In genomic region chr6:44667226-44667625, GRCh38 we compare ENCODE assay signal across 11 cellular contexts.
DNase-seq lines count a peak whose midpoint lies in the region; ATAC-seq and TF ChIP-seq lines count a peak whose summit lies in the region.
"Had no signal": no experiment of that assay in that cellular context is flagged by ENCODE, and none has a peak within 500 bp of the region (broad histone marks: within the 10 kb centered on the region; RNA-seq: fewer than 3 reads in every experiment).

No MANE protein-coding gene starts in this region.

- H3K27ac ChIP-seq in PC-9 (no peak overlapping the region), trophoblast cell (ENCODE audit: low read depth, low read length) (peak overlapping the region; percentile 97), dorsolateral prefrontal cortex (no peak overlapping the region)
- H3K27ac ChIP-seq: KMS-11 had no signal

- ATAC-seq in HG02870 (IDR thresholded peaks at IDR 0.05; ENCODE audit: unreplicated experiment), result no peak

- no peaks in the 10 kb centered on the region for H3K27me3 ChIP-seq in PC-9 (ENCODE audit: insufficient read depth, low read depth)
- H3K27me3 ChIP-seq in trophoblast cell (ENCODE audit: insufficient read depth, low read length), result no peaks in the 10 kb centered on the region
- peaks cover 0 to 7% (median 0%) of the 10 kb centered on the region in 45 donors for H3K27me3 ChIP-seq in dorsolateral prefrontal cortex

- H3K14ac ChIP-seq in trophoblast cell (ENCODE audit: low read length), result peak overlapping the region; percentile 90

- intact Hi-C loops in PC-9 (cut with micrococcal nuclease; ENCODE audit: unreplicated experiment), result no loop called here
- intact Hi-C loops in dorsolateral prefrontal cortex (cut with DNase I), result no loop called here

- no peak overlapping the region for H3K9ac ChIP-seq in trophoblast cell (ENCODE audit: low read length)
- H3K9ac ChIP-seq: KMS-11 had no signal

- DNase-seq in EH (ENCODE audit: low read depth), result peak; percentile 98
- DNase-seq in PC-9, result peak; percentile 55 to 65
- DNase-seq in fibroblast of gingiva (ENCODE audit: low read depth), result peak; percentile 86
- DNase-seq in trophoblast cell, result peak in 1 of 2 donors; percentile 81
- no peak for DNase-seq in dorsolateral prefrontal cortex
- DNase-seq in nucleus accumbens (lab: John Stamatoyannopoulos, UW), result no peak
- no peak for DNase-seq in T-helper 1 cell
- DNase-seq: naive B cell, NCI-H748 treated with DMSO at 0.1 percent for 48 hours had no signal

- H3K4me1 ChIP-seq in PC-9 (replicated peaks; ENCODE audit: insufficient read depth) (peaks cover 26% of the 10 kb centered on the region), trophoblast cell (ENCODE audit: control insufficient read depth in 1 of 2, insufficient read depth in 2 of 2, low read length in 2 of 2) (peaks cover 57 to 58% of the 10 kb centered on the region in 2 experiments)

- H3K36me3 ChIP-seq in PC-9 (ENCODE audit: low read depth) (no peaks in the 10 kb centered on the region), trophoblast cell (ENCODE audit: control insufficient read depth in 1 of 2, insufficient read depth in 2 of 2, low read length in 2 of 2) (no peaks in the 10 kb centered on the region)

- no peaks in the 10 kb centered on the region for H3K9me2 ChIP-seq in PC-9 (ENCODE audit: insufficient read depth)

- H4K20me1 ChIP-seq in PC-9 (ENCODE audit: insufficient read depth), result no peaks in the 10 kb centered on the region

- no peak overlapping the region for H3K23ac ChIP-seq in trophoblast cell (ENCODE audit: low read length)

- H2AK5ac ChIP-seq in trophoblast cell (ENCODE audit: low read length), result no peak overlapping the region

- H3K79me2 ChIP-seq in PC-9 (ENCODE audit: low read depth) (no peaks in the 10 kb centered on the region), trophoblast cell (ENCODE audit: control insufficient read depth, insufficient read depth, low read length, poor library complexity) (peaks cover 11% of the 10 kb centered on the region)

- peak overlapping the region; percentile 98 for H2BK12ac ChIP-seq in trophoblast cell (ENCODE audit: low read length)

- no CpG with 5 or more reads among the region's 3 CpGs for WGBS in trophoblast cell (ENCODE audit: extremely low coverage, insufficient coverage, insufficient read length)

- peak overlapping the region; percentile 94 for H2BK120ac ChIP-seq in trophoblast cell (ENCODE audit: insufficient read depth, low read length, poor library complexity)

- peaks cover 6% of the 10 kb centered on the region; the same call in 1 of the 2 replicates for H3F3A ChIP-seq in PC-9 (ENCODE audit: insufficient read depth, low read depth)

- no peak overlapping the region for H4K8ac ChIP-seq in trophoblast cell (ENCODE audit: low read depth, low read length)

- POLR2A ChIA-PET in PC-9 (lab: Charles Lee; ENCODE audit: unreplicated experiment), result interaction anchor here (0.5 to 0.6 kb wide), 2 partner anchors 31 to 241 kb away, joined by 3 read pairs; no protein-coding TSS in a partner anchor

- no TSS peak for BruUV-seq in PC-9 (replicated peaks; lab: Mats Ljungman, UMichigan)

- H2BK5ac ChIP-seq in trophoblast cell (ENCODE audit: low read depth, low read length, poor library complexity), result peak overlapping the region; percentile 93

- CTCF ChIA-PET in PC-9 (lab: Charles Lee), result no interaction called here

- H2AFZ ChIP-seq in PC-9 (no peak overlapping the region), trophoblast cell (ENCODE audit: insufficient read depth, low read length, poor library complexity) (no peak overlapping the region)

- H3K4me3 ChIP-seq in PC-9 (no peak overlapping the region), trophoblast cell (ENCODE audit: low read depth, low read length) (no peak overlapping the region), dorsolateral prefrontal cortex (no peak overlapping the region)

- no peak overlapping the region for H4K12ac ChIP-seq in trophoblast cell (ENCODE audit: low read depth, low read length)

- no peak overlapping the region for H3K4me2 ChIP-seq in PC-9
- peak overlapping the region; percentile 47 for H3K4me2 ChIP-seq in trophoblast cell (ENCODE audit: low read length)
- H3K4me2 ChIP-seq: KMS-11 had no signal

- peaks cover 55% of the 10 kb centered on the region for H3K79me1 ChIP-seq in trophoblast cell (ENCODE audit: low read length)

- H3K18ac ChIP-seq in trophoblast cell (ENCODE audit: low read length), result peak overlapping the region; percentile 74

- peak overlapping the region; percentile 96 for H4K91ac ChIP-seq in trophoblast cell (ENCODE audit: low read depth, low read length)

- H3K4ac ChIP-seq in trophoblast cell (ENCODE audit: low read depth, low read length), result no peak overlapping the region

- H3K9me3 ChIP-seq in PC-9 (ENCODE audit: insufficient read depth, low read depth) (no peaks in the 10 kb centered on the region), trophoblast cell (ENCODE audit: insufficient read depth, low read depth, low read length) (no peaks in the 10 kb centered on the region)

- TF ChIP-seq CTCF in PC-9 (conservative IDR thresholded peaks at IDR 0.05), result no peak
- TF ChIP-seq CTCF in dorsolateral prefrontal cortex (IDR thresholded peaks at IDR 0.05 in 54 of 56, conservative IDR thresholded peaks at IDR 0.05 in 2 of 56; ENCODE audit: low read depth in 1 of 56, partially characterized antibody in 56 of 56), result no peak

Comparison
In these comparisons a context has a peak if more than half of its experiments do, and no peak if none do; other contexts are left out.
1. DNase-seq: peak in EH (single experiment), PC-9 (2 of 2) and fibroblast of gingiva (single experiment); none in dorsolateral prefrontal cortex (0 of 10), nucleus accumbens (0 of 56) and T-helper 1 cell (0 of 5).